8 cellular contexts compared by ENCODE assay signal in the genomic region with DNA sequence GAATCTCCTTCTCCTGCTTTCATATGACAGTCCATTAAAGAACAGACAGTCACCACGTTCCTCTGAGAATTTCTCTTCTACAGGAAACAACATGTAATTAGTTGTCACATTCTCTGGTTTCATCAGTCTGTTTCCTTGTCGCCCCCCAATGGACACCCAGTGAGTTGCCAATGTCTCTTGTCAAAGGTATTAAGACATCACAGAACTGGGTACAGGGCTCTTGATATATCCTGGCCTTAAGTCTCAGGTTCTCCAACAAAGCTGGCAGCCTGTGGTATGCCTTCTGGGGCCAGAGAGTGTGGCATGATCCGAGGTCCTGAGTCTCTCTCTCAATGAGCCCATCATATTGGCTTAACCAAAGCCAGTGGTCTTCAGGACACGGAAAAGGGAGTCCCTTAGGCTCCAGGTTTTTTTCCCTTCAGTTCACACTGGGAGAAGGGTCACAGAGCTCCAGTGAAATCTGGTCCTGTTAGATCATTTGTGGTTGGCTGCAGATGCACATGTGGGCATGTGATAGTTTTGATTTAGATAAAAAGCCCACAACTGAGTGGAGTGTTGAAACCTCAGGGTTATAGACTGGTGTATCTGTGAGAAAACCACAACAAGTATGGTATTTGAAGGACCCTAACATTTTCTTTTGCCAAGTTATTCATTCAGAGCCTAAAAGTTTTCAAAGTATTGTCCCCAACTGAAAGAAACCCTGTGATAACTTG. TPM values are rescaled to one million over a fixed set of nuclear protein-coding genes. Genes with fewer than 3 reads are reported as not detected.
DNase-seq lines count a peak whose midpoint lies in the region; ATAC-seq and TF ChIP-seq lines count a peak whose summit lies in the region.

No MANE protein-coding gene starts in this region.

- intact Hi-C loops in activated CD4-positive, alpha-beta T cell treated with anti-CD3 and anti-CD28 coated beads, Interleukin-2, amount 10 ng/mL, durations not matched to agents 24 days and 14 days (cut with micrococcal nuclease): loop anchor here (5.0 kb wide), 1 partner anchor 91 kb away; no protein-coding TSS in a partner anchor
- intact Hi-C loops in heart right ventricle (cut with DNase I): loop anchor here in 3 of 10 donors (5.0 to 10.0 kb wide), 3 partner anchors 89 to 226 kb away; no protein-coding TSS in a partner anchor

- no peaks in the 10 kb centered on the region for H3K9me2 ChIP-seq in Loucy (replicated peaks; ENCODE audit: low read depth, low read length)

- H3K27me3 ChIP-seq in Loucy (ENCODE audit: insufficient read depth, low read length, poor library complexity, severe bottlenecking) (no peaks in the 10 kb centered on the region), heart right ventricle (peaks cover 0 to 7% (median 3%) of the 10 kb centered on the region in 7 donors)

- peak overlapping the region; percentile 29 for H3K4me2 ChIP-seq in Loucy (ENCODE audit: low read depth, low read length, poor library complexity, severe bottlenecking)

- TF ChIP-seq CTCF in GM12864 (IDR thresholded peaks at IDR 0.05; ENCODE audit: low read depth, low read length, missing control alignments): peak; percentile 67
- peak; percentile 93 for TF ChIP-seq CTCF in Loucy (conservative IDR thresholded peaks at IDR 0.05; ENCODE audit: low read length)
- peak in 8 of 9 donors; percentile 30 to 60 (median 48) for TF ChIP-seq CTCF in heart right ventricle (IDR thresholded peaks at IDR 0.05)

- H3K36me3 Mint-ChIP-seq in activated CD4-positive, alpha-beta T cell treated with anti-CD3 and anti-CD28 coated beads, Interleukin-2, amount 10 ng/mL, durations not matched to agents 24 days and 14 days (ENCODE audit: low read depth): no peaks in the 10 kb centered on the region

- H3F3A ChIP-seq in Loucy (ENCODE audit: low read depth): no peaks in the 10 kb centered on the region

- no peaks in the 10 kb centered on the region for H3K9me3 Mint-ChIP-seq in activated CD4-positive, alpha-beta T cell treated with anti-CD3 and anti-CD28 coated beads, Interleukin-2, amount 10 ng/mL, durations not matched to agents 24 days and 14 days

- DNase-seq in GM12864 (ENCODE audit: low read depth) (no peak), heart right ventricle (no peak), NCI-H2196 (lab: John Stamatoyannopoulos, UW; ENCODE audit: unreplicated experiment) (no peak), DMS153 treated with DMSO at 0.1 percent for 48 hours (lab: John Stamatoyannopoulos, UW; ENCODE audit: unreplicated experiment) (no peak)
- peak; percentile 63 for DNase-seq in activated CD4-positive, alpha-beta T cell treated with anti-CD3 and anti-CD28 coated beads, Interleukin-2, amount 10 ng/mL, durations not matched to agents 24 days and 14 days
- peak; percentile 30 to 44 for DNase-seq in stimulated activated CD4-positive, alpha-beta T cell treated with anti-CD3 and anti-CD28 coated beads, Interleukin-2, amount 100 ng/mL, for 24 hours

- WGBS in heart right ventricle, 2 donors: 44 to 45% methylated on average over 4 of the region's 4 CpGs

- no peak overlapping the region for H3K27ac ChIP-seq in heart right ventricle

- no peak overlapping the region for H3K27ac Mint-ChIP-seq in activated CD4-positive, alpha-beta T cell treated with anti-CD3 and anti-CD28 coated beads, Interleukin-2, amount 10 ng/mL, durations not matched to agents 24 days and 14 days

- no peaks in the 10 kb centered on the region for H3K4me1 Mint-ChIP-seq in activated CD4-positive, alpha-beta T cell treated with anti-CD3 and anti-CD28 coated beads, Interleukin-2, amount 10 ng/mL, durations not matched to agents 24 days and 14 days

- H4K20me1 ChIP-seq in Loucy (ENCODE audit: insufficient read depth, low read length, poor library complexity, severe bottlenecking): no peaks in the 10 kb centered on the region

- H3K27me3 Mint-ChIP-seq in activated CD4-positive, alpha-beta T cell treated with anti-CD3 and anti-CD28 coated beads, Interleukin-2, amount 10 ng/mL, durations not matched to agents 24 days and 14 days: peaks cover 7% of the 10 kb centered on the region

- ATAC-seq in GM21825 (IDR thresholded peaks at IDR 0.05; ENCODE audit: unreplicated experiment) (peak; percentile 72), heart right ventricle (peak in 3 of 8 donors; percentile 18 to 38 (median 35))

- no peak overlapping the region; the same call in 1 of the 2 replicates for H2AFZ ChIP-seq in Loucy (ENCODE audit: low read length)

- H3K9me3 ChIP-seq in Loucy (ENCODE audit: insufficient read depth, low read depth, low read length) (no peaks in the 10 kb centered on the region), heart right ventricle (no peaks in the 10 kb centered on the region)

- peak overlapping the region; percentile 7 for H3K9ac ChIP-seq in Loucy (ENCODE audit: low read depth, low read length, poor library complexity, severe bottlenecking)

- H3K36me3 ChIP-seq in Loucy (ENCODE audit: insufficient read depth, low read length): no peaks in the 10 kb centered on the region
- no peaks in the 10 kb centered on the region for H3K36me3 ChIP-seq in heart right ventricle

- H3K4me3 Mint-ChIP-seq in activated CD4-positive, alpha-beta T cell treated with anti-CD3 and anti-CD28 coated beads, Interleukin-2, amount 10 ng/mL, durations not matched to agents 24 days and 14 days: no peak overlapping the region

- H3K4me1 ChIP-seq in Loucy (ENCODE audit: insufficient read depth, low read length, poor library complexity, severe bottlenecking) (peaks cover 12% of the 10 kb centered on the region), heart right ventricle (no peaks in the 10 kb centered on the region)

- H3K79me2 ChIP-seq in Loucy (ENCODE audit: insufficient read depth, low read length): no peaks in the 10 kb centered on the region

- no peak overlapping the region for H3K4me3 ChIP-seq in GM12864 (ENCODE audit: low read depth, low read length)
- no peak overlapping the region for H3K4me3 ChIP-seq in Loucy (ENCODE audit: low read length, poor library complexity, severe bottlenecking)
- H3K4me3 ChIP-seq in heart right ventricle: no peak overlapping the region

RNA-seq across cellular contexts. Expression of a gene that starts 46.9 kb away (rescaled TPM):
- not detected in 2 replicates for total RNA-seq in activated CD4-positive, alpha-beta T cell treated with anti-CD3 and anti-CD28 coated beads, Interleukin-2, amount 10 ng/mL, durations not matched to agents 24 days and 14 days
- total RNA-seq in heart right ventricle: 1 to 10 TPM in 2 of 10 donors, under 1 TPM in 8; 0.08 to 1.3 (median 0.61) TPM
- polyA plus RNA-seq in heart right ventricle: under 1 TPM; 0.04 to 0.15 TPM

Comparison
In these comparisons a context has a peak if more than half of its experiments do, and no peak if none do; other contexts are left out.
1. DNase-seq: peak in activated CD4-positive, alpha-beta T cell treated with anti-CD3 and anti-CD28 coated beads, Interleukin-2, amount 10 ng/mL, durations not matched to agents 24 days and 14 days (single experiment) and stimulated activated CD4-positive, alpha-beta T cell treated with anti-CD3 and anti-CD28 coated beads, Interleukin-2, amount 100 ng/mL, for 24 hours (2 of 2); none in GM12864 (single experiment), heart right ventricle (0 of 2), NCI-H2196 (single experiment) and DMS153 treated with DMSO at 0.1 percent for 48 hours (single experiment).
2. Peak in every context shown above with its lines, with median percentiles within 50 percentile points of each other: CTCF ChIP-seq.